16 cellular contexts compared by ENCODE assay signal in genomic region chr1:215360786-215361185, GRCh38.
DNase-seq lines count a peak whose midpoint lies in the region; ATAC-seq lines count a peak whose summit lies in the region.
"Had no signal": no experiment of that assay in that cellular context is flagged by ENCODE, and none has a peak within 500 bp of the region (broad histone marks: within the 10 kb centered on the region; RNA-seq: fewer than 3 reads in every experiment).

No MANE protein-coding gene starts in this region.

- peak; percentile 3 for DNase-seq in EH (ENCODE audit: low read depth)
- peak; percentile 33 for DNase-seq in MV-4-11 (lab: John Stamatoyannopoulos, UW)
- DNase-seq in astrocyte of the hippocampus (ENCODE audit: low read depth, low spot score), result peak; percentile 76
- peak; percentile 1 to 5 for DNase-seq in lung microvascular endothelial cell (ENCODE audit: low read depth in 2 of 2)
- DNase-seq in amniotic stem cell (lab: John Stamatoyannopoulos, UW), result no peak
- DNase-seq in HT-29 (ENCODE audit: low spot score), result no peak
- no peak for DNase-seq in anterior cingulate cortex (lab: John Stamatoyannopoulos, UW)
- DNase-seq: AML-193; DMS79; H7; NCI-H146; NCI-H2081 treated with DMSO at 0.1 percent for 48 hours; NCI-H526; NK-92 treated with Interleukin-12 subunit alpha and Interleukin-12 subunit beta, amount 100 ng/mL, for 24 hours had no signal

- ATAC-seq in GM21515 (IDR thresholded peaks at IDR 0.05; ENCODE audit: unreplicated experiment), result no peak
- ATAC-seq: SK-N-SH treated with all-trans-retinoic acid at 6 μM for 48 hours had no signal

Comparison
In these comparisons a context has a peak if more than half of its experiments do, and no peak if none do; other contexts are left out.
1. DNase-seq: peak in EH (single experiment), MV-4-11 (single experiment), astrocyte of the hippocampus (single experiment) and lung microvascular endothelial cell (2 of 2); none in amniotic stem cell (single experiment), HT-29 (single experiment) and anterior cingulate cortex (0 of 58).